In the genomic region with DNA sequence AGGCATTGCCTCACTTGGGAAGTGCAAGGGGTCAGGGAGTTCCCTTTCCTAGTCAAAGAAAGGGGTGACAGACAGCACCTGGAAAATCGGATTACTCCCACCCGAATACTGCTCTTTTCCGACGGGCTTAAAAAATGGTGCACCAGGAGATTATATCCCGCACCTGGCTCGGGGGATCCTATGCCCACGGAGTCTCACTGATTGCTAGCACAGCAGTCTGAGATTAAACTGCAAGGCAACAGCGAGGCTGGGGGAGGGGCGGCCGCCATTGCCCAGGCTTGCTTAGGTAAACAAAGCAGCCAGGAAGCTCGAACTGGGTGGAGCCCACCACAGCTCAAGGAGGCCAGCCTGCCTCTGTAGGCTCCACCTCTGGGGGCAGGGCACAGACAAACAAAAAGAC, we compare ENCODE assay signal across 13 cellular contexts. TPM values are rescaled to one million over a fixed set of nuclear protein-coding genes. Genes with fewer than 3 reads are reported as not detected.
"Had no signal": no experiment of that assay in that cellular context is flagged by ENCODE, and none has a peak within 500 bp of the region (broad histone marks: within the 10 kb centered on the region; RNA-seq: fewer than 3 reads in every experiment).

No MANE protein-coding gene starts in this region.

RNA-seq across cellular contexts. Expression of gene PABPC4L, which starts 6.4 kb away (rescaled TPM):
- total RNA-seq: activated B cell treated with CpG ODN at 0.5 μM for 24 hours; activated CD4-positive, alpha-beta memory T cell treated with anti-CD3 and anti-CD28 coated beads for 36 hours; activated CD4-positive, alpha-beta memory T cell treated with anti-CD3 and anti-CD28 coated beads, Interleukin-2, amount 10 ng/mL, durations not matched to agents 7 days and 5 days; activated CD4-positive, alpha-beta T cell treated with anti-CD3 and anti-CD28 coated beads for 36 hours; activated CD4-positive, alpha-beta T cell treated with anti-CD3 and anti-CD28 coated beads, Interleukin-2, amount 10 ng/mL, durations not matched to agents 24 days and 14 days; activated CD4-positive, alpha-beta T cell treated with anti-CD3 and anti-CD28 coated beads, Interleukin-2, amount 10 ng/mL, durations not matched to agents 7 days and 5 days; activated CD8-positive, alpha-beta memory T cell treated with anti-CD3 and anti-CD28 coated beads for 36 hours; activated CD8-positive, alpha-beta memory T cell treated with anti-CD3 and anti-CD28 coated beads, Interleukin-2, amount 10 ng/mL, durations not matched to agents 7 days and 5 days; activated CD8-positive, alpha-beta T cell treated with anti-CD3 and anti-CD28 coated beads for 36 hours; activated CD8-positive, alpha-beta T cell treated with anti-CD3 and anti-CD28 coated beads, Interleukin-2, amount 10 ng/mL, durations not matched to agents 7 days and 5 days; T-helper 1 cell treated with Interleukin-12 subunit alpha and Interleukin-12 subunit beta and Interleukin-4 antibody, amounts not matched to agents 30 ng/mL and 1 ng/mL, for 36 hours; T-helper 17 cell; T-helper 2 cell treated with Interferon-gamma antibody and Interleukin-4, amounts not matched to agents 100 ng/mL and 5 ng/mL, for 36 hours had no signal
